In the genomic region with DNA sequence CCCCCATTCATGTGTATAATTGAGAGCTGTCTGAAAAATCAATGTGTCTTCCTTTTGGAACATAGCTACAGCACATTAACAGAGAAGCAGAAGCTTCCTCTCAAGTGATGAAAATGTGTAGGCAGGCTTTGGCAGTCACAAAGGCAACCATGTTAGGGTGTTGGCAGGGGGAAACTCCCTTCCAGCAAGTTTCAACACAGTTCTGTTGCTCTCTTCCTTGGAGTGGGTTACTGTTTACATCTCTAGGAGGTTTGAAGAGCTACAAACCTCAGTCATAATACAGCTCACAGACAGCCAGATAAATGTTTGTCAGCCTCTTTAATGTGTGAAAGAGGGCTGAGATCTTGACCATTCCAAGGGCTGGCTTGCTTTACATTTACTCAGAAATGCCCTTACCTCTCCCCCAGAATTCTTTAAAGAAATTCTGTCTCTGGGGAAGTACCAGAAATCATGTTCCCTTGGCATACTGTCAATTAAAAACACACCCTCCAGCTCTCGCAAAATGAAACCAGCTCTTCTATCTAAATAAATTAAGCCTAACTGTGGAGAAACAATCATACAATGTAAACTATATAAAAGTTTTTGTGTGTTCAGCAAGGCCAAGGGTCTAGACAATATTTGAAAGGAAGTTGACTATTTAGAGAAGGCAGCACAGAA, we compare ENCODE assay signal across 14 cellular contexts. TPM values are rescaled to one million over a fixed set of nuclear protein-coding genes. Genes with fewer than 3 reads are reported as not detected.
A peak's percentile ranks its signal among the peaks of the same experiment; 100 is the strongest.
DNase-seq lines count a peak whose midpoint lies in the region; ATAC-seq and TF ChIP-seq lines count a peak whose summit lies in the region.
"Had no signal": no experiment of that assay in that cellular context is flagged by ENCODE, and none has a peak within 500 bp of the region (broad histone marks: within the 10 kb centered on the region; RNA-seq: fewer than 3 reads in every experiment).

No MANE protein-coding gene starts in this region.

- no peak overlapping the region for H3K4me3 Mint-ChIP-seq in T-helper 17 cell

- no peaks in the 10 kb centered on the region for H3K27me3 ChIP-seq in thymus (ENCODE audit: control insufficient read depth, insufficient read depth)
- H3K27me3 ChIP-seq: ovary had no signal

- 83% methylated on average over 1 of the region's 1 CpG for whole genome bisulfite sequencing in thymus

- H3K36me3 ChIP-seq in thymus (ENCODE audit: control insufficient read depth, insufficient read depth) = no peaks in the 10 kb centered on the region
- H3K36me3 ChIP-seq: ovary had no signal

- no peak for TF ChIP-seq CTCF in foreskin fibroblast (IDR thresholded peaks at IDR 0.05; ENCODE audit: low read depth, low read length)

- peak overlapping the region in 1 of 2 donors; percentile 54 for H3K27ac Mint-ChIP-seq in activated naive CD4-positive, alpha-beta T cell treated with anti-CD3 and anti-CD28 coated beads, Interleukin-2, amount 50 U/mL, for 72 hours
- peak overlapping the region; percentile 84 for H3K27ac Mint-ChIP-seq in T-helper 17 cell
- H3K27ac Mint-ChIP-seq: activated T-helper 2 cell treated with anti-CD3 and anti-CD28 coated beads, Interferon-gamma antibody, Interleukin-2, Interleukin-4, amounts not matched to agents 10 μg/mL and 5 μg/mL and 100 μg/mL, durations not matched to agents 14 hours and 24 hours and 36 hours had no signal

- H3K9me3 ChIP-seq in T-helper 17 cell (ENCODE audit: control insufficient read depth, low read length, poor library complexity, severe bottlenecking) (no peaks in the 10 kb centered on the region), thymus (ENCODE audit: control insufficient read depth) (no peaks in the 10 kb centered on the region)
- H3K9me3 ChIP-seq: ovary had no signal

- no peaks in the 10 kb centered on the region for H3K4me1 ChIP-seq in thymus (ENCODE audit: control insufficient read depth, insufficient read depth, low read length)

- peaks cover 6% of the 10 kb centered on the region for H3K4me1 Mint-ChIP-seq in T-helper 17 cell

- no peaks in the 10 kb centered on the region for H3K9me3 Mint-ChIP-seq in activated naive CD4-positive, alpha-beta T cell treated with anti-CD3 and anti-CD28 coated beads, Interleukin-2, amount 50 U/mL, for 72 hours
- H3K9me3 Mint-ChIP-seq: activated T-helper 2 cell treated with anti-CD3 and anti-CD28 coated beads, Interferon-gamma antibody, Interleukin-2, Interleukin-4, amounts not matched to agents 10 μg/mL and 5 μg/mL and 100 μg/mL, durations not matched to agents 14 hours and 24 hours and 36 hours had no signal

- H3K4me3 ChIP-seq in thymus (ENCODE audit: low read length) (no peak overlapping the region), foreskin fibroblast (ENCODE audit: low read depth in 1 of 2, low read length in 2 of 2) (no peak overlapping the region)
- H3K4me3 ChIP-seq: ovary had no signal

- no peaks in the 10 kb centered on the region for H3K27me3 Mint-ChIP-seq in T-helper 17 cell

- DNase-seq in activated naive CD4-positive, alpha-beta T cell treated with anti-CD3 and anti-CD28 coated beads, Interleukin-2, amount 50 U/mL, for 72 hours (ENCODE audit: low spot score in 2 of 2) = no peak
- no peak for DNase-seq in activated naive CD4-positive, alpha-beta T cell treated with Interleukin-2 at 50 U/mL for 16 hours
- DNase-seq in T-helper 17 cell (peak in 1 of 3 donors; percentile 4), iris pigment epithelial cell (ENCODE audit: low read depth) (peak; percentile 55), foreskin fibroblast (no peak), NCI-H2081 (lab: John Stamatoyannopoulos, UW) (no peak)
- DNase-seq: C1 segment of cervical spinal cord, Kasumi-1, ovary, T-helper 9 cell had no signal

- ATAC-seq in activated naive CD4-positive, alpha-beta T cell treated with anti-CD3 and anti-CD28 coated beads, Interleukin-2, amount 50 U/mL, for 72 hours = peak; percentile 59 to 69
- ATAC-seq in T-helper 17 cell (peak; percentile 99), GM21576 (IDR thresholded peaks at IDR 0.05; ENCODE audit: unreplicated experiment) (no peak)

- peak overlapping the region; percentile 31 for H3K27ac ChIP-seq in thymus (ENCODE audit: low read depth)
- H3K27ac ChIP-seq: ovary had no signal

- no peaks in the 10 kb centered on the region for H3K36me3 Mint-ChIP-seq in activated naive CD4-positive, alpha-beta T cell treated with anti-CD3 and anti-CD28 coated beads, Interleukin-2, amount 50 U/mL, for 72 hours
- H3K36me3 Mint-ChIP-seq in T-helper 17 cell (ENCODE audit: low read depth) = no peaks in the 10 kb centered on the region

RNA-seq across cellular contexts. Expression of gene ZBTB33, which starts 18.9 kb away (rescaled TPM):
- 10 to 100 TPM; 12.3 to 12.8 TPM for total RNA-seq in activated naive CD4-positive, alpha-beta T cell treated with anti-CD3 and anti-CD28 coated beads, Interleukin-2, amount 50 U/mL, for 72 hours
- total RNA-seq in T-helper 17 cell = 10 to 100 TPM; 20.5 to 21.5 TPM
- 11.8 TPM for polyA plus RNA-seq in thymus

RNA-seq across cellular contexts. Expression of gene TMEM255A, which starts 41.8 kb away (rescaled TPM):
- not detected for total RNA-seq in activated naive CD4-positive, alpha-beta T cell treated with anti-CD3 and anti-CD28 coated beads, Interleukin-2, amount 50 U/mL, for 72 hours
- under 1 TPM in 1 of 2 donors, not detected in 1; 0.30 TPM for total RNA-seq in T-helper 17 cell
- polyA plus RNA-seq in thymus = 6.4 TPM
- total RNA-seq: activated T-helper 2 cell treated with anti-CD3 and anti-CD28 coated beads, Interferon-gamma antibody, Interleukin-2, Interleukin-4, amounts not matched to agents 10 μg/mL and 5 μg/mL and 100 μg/mL, durations not matched to agents 14 hours and 24 hours and 36 hours; dermis microvascular lymphatic vessel endothelial cell had no signal
